In the genomic region with DNA sequence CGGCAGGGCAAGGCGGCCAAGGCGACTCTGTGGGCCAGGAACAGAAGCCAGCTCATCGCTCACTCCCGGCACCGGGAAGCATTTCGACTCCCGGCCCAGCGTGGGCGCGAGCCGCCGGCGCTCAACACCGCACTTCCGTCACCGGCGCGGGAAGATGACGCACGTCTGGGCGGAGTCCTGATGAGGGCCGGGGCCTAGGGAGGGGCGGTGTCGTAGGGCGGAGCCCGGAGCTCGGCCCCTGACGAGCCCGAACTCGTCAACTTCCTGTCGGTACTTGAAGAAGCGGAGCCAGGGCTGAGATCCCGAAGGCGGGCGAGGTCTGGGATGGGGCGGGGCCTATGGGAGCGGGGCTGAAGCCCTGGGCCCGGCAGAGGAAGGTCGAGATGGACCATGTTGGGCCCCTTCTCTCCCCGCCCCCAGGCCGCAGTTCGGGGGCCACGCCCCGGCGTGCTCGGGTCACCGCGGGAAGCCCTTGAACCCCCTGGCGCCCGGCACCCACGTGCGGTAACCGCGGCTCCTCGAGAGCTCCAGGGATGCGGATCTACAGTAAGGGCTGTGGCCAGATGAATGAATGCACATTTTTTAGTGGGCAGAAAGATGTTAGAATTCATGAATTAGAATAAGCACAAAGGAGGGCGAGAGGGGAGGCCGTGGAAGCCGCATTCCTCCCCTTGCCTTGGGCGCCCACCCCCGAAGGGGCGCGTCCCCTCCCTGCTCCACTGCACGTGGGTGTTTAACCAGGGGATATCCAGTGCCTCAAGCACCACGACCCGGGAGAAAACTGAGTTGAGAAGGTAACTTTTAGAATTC, we compare ENCODE assay signal across 8 cellular contexts.
DNase-seq lines count a peak whose midpoint lies in the region; ATAC-seq lines count a peak whose summit lies in the region.

A gene with protein sequence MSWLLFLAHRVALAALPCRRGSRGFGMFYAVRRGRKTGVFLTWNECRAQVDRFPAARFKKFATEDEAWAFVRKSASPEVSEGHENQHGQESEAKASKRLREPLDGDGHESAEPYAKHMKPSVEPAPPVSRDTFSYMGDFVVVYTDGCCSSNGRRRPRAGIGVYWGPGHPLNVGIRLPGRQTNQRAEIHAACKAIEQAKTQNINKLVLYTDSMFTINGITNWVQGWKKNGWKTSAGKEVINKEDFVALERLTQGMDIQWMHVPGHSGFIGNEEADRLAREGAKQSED (minus strand): TSS at position 129 of the 810 bp plus-strand sequence. CDS start 73 bp downstream, at position 56.

- peak; percentile 93 for ATAC-seq in GM19372 (IDR thresholded peaks at IDR 0.05; ENCODE audit: low read depth, unreplicated experiment)
- ATAC-seq in HG03558 (IDR thresholded peaks at IDR 0.05; ENCODE audit: extremely low read depth, unreplicated experiment) = peak; percentile 95

- DNase-seq in C1 segment of cervical spinal cord (lab: John Stamatoyannopoulos, UW) (peak; percentile 70 to 96 (median 92)), NCI-H748 treated with DMSO at 0.1 percent for 48 hours (lab: John Stamatoyannopoulos, UW) (peak; percentile 90), dedifferentiated amniotic fluid mesenchymal stem cell (ENCODE audit: extremely low spot score) (peak; percentile 98), left kidney (ENCODE audit: low read depth, low spot score) (peak; percentile 99)
- DNase-seq in activated CD4-positive, alpha-beta T cell treated with anti-CD3 and anti-CD28 coated beads, Interleukin-2, amount 50 U/mL, for 24 hours (ENCODE audit: low read depth in 1 of 2, low spot score in 1 of 2) = peak; percentile 98 to 99
- peak; percentile 99 for DNase-seq in stimulated activated CD4-positive, alpha-beta T cell treated with anti-CD3 and anti-CD28 coated beads, Interleukin-2, amount 100 ng/mL, for 24 hours

Comparison
In these comparisons a context has a peak if more than half of its experiments do, and no peak if none do; other contexts are left out.
1. Peak in every context shown above with its lines: DNase-seq and ATAC-seq.